Comparison of ENCODE assay signal across 11 cellular contexts in genomic region chr12:69685810-69686209, GRCh38. TPM values are rescaled to one million over a fixed set of nuclear protein-coding genes. Genes with fewer than 3 reads are reported as not detected.
A peak's percentile ranks its signal among the peaks of the same experiment; 100 is the strongest.
DNase-seq lines count a peak whose midpoint lies in the region; ATAC-seq and TF ChIP-seq lines count a peak whose summit lies in the region.
"Had no signal": no experiment of that assay in that cellular context is flagged by ENCODE, and none has a peak within 500 bp of the region (broad histone marks: within the 10 kb centered on the region; RNA-seq: fewer than 3 reads in every experiment).

No MANE protein-coding gene starts in this region.

- H3K4me1 ChIP-seq in osteoblast (ENCODE audit: insufficient read depth, low read length): peaks cover 33% of the 10 kb centered on the region
- H3K4me1 ChIP-seq: HAP-1 had no signal

- ATAC-seq in GM18508 (IDR thresholded peaks at IDR 0.05; ENCODE audit: insufficient read depth, unreplicated experiment): peak; percentile 55
- ATAC-seq in HG02571 (IDR thresholded peaks at IDR 0.05; ENCODE audit: unreplicated experiment): peak; percentile 47
- ATAC-seq in left lobe of liver: no peak
- no peak for ATAC-seq in HG03469 (IDR thresholded peaks at IDR 0.05; ENCODE audit: unreplicated experiment)

- H2AFZ ChIP-seq in osteoblast (ENCODE audit: low read length): no peak overlapping the region

- no peak overlapping the region for H3K4me2 ChIP-seq in osteoblast (ENCODE audit: insufficient read depth, low read length)

- H3K27ac ChIP-seq in osteoblast (ENCODE audit: low read depth, low read length): no peak overlapping the region
- H3K27ac ChIP-seq: cardiac muscle cell had no signal

- no peak overlapping the region for H3K4me3 ChIP-seq in osteoblast (ENCODE audit: insufficient read depth, low read length)
- H3K4me3 ChIP-seq: cardiac muscle cell, HAP-1 had no signal

- H4K20me1 ChIP-seq in osteoblast (ENCODE audit: insufficient read depth, low read length): no peaks in the 10 kb centered on the region

- DNase-seq in RPMI7951 (ENCODE audit: low read depth) (peak; percentile 79), islet precursor cell (peak; percentile 69), left lobe of liver (ENCODE audit: low spot score) (no peak), OCI-M1 (lab: John Stamatoyannopoulos, UW) (no peak), osteoblast (ENCODE audit: insufficient read length, low spot score, missing footprints) (no peak)
- DNase-seq: activated CD4-positive, CD25-positive, alpha-beta regulatory T cell had no signal

- H3K9me3 ChIP-seq in osteoblast (ENCODE audit: low read depth, low read length): no peaks in the 10 kb centered on the region
- H3K9me3 ChIP-seq: HAP-1 had no signal

- no peaks in the 10 kb centered on the region for H3K27me3 ChIP-seq in osteoblast (ENCODE audit: insufficient read depth, low read length)
- H3K27me3 ChIP-seq: cardiac muscle cell had no signal

- no peak for TF ChIP-seq CTCF in osteoblast (IDR thresholded peaks at IDR 0.05; ENCODE audit: extremely low read depth, low read depth, low read length)

- no peaks in the 10 kb centered on the region for H3K36me3 ChIP-seq in osteoblast (ENCODE audit: insufficient read depth, low read length)
- H3K36me3 ChIP-seq: cardiac muscle cell, HAP-1 had no signal

- no peaks in the 10 kb centered on the region for H3K79me2 ChIP-seq in osteoblast (ENCODE audit: insufficient read depth, low read length)

RNA-seq across cellular contexts. Expression of gene BEST3, which starts 13.3 kb away (rescaled TPM):
- not detected in 2 replicates for total RNA-seq in RPMI7951 (2014; rRNA removed; shearing (Covaris generic))
- total RNA-seq in left lobe of liver: not detected
- under 0.01 TPM in 1 of 2 replicates, not detected in the other for total RNA-seq in osteoblast
- total RNA-seq: cardiac muscle cell had no signal

RNA-seq across cellular contexts. Expression of gene RAB3IP, which starts 52.9 kb away (rescaled TPM):
- total RNA-seq in RPMI7951 (2014; rRNA removed; shearing (Covaris generic)): 11.4 and 13.1 TPM in 2 replicates
- total RNA-seq in left lobe of liver (13.1 TPM), osteoblast (13.3 and 13.4 TPM in 2 replicates)

Comparison
In these comparisons a context has a peak if more than half of its experiments do, and no peak if none do; other contexts are left out.
1. ATAC-seq: peak in GM18508 (single experiment) and HG02571 (single experiment); none in left lobe of liver (single experiment) and HG03469 (single experiment).
2. DNase-seq: peak in RPMI7951 (single experiment) and islet precursor cell (single experiment); none in left lobe of liver (single experiment), OCI-M1 (single experiment) and osteoblast (single experiment).